ENCODE assay signal across 8 cellular contexts in the genomic region with DNA sequence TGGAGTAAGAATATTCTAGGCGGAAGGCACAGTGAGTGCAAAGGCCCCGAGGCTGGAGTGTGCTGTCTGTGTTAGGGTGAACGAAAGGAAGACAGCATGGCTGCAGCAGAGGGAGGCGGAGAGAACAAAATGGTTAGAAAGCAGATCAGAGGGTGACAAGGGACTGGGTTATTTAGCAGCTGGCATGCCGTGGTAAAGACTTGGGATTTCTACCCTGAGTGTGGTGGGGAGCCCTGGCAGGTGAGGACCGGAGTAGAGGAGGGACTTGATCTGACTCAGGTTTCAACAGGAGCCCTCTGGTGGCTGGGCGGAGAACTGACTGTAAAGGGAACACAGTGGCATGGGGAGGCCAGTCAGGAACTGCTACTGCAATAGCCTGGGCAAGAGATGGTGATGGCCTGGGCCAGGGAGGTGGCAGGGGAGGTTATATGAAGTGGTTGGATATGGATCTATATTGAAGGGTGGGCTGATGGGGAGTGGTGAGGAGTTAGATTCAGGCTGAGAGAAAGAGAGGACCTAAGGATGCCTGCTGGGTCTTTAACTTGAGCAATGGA. TPM values are rescaled to one million over a fixed set of nuclear protein-coding genes. Genes with fewer than 3 reads are reported as not detected.
DNase-seq lines count a peak whose midpoint lies in the region; ATAC-seq and TF ChIP-seq lines count a peak whose summit lies in the region.

No MANE protein-coding gene starts in this region.

- H3K9me3 ChIP-seq in KOPT-K1 (ENCODE audit: insufficient read depth, low read length, poor library complexity, severe bottlenecking) = no peaks in the 10 kb centered on the region

- DNase-seq in GM13976 (ENCODE audit: low spot score) (peak; percentile 76), OCI-M2 (lab: John Stamatoyannopoulos, UW; ENCODE audit: unreplicated experiment) (peak; percentile 53), activated T-cell treated with anti-CD3 and anti-CD28 coated beads for 4 hours (peak; percentile 84), natural killer cell (peak; percentile 83)
- peak; percentile 67 to 87 (median 80) for DNase-seq in stimulated activated naive CD4-positive, alpha-beta T cell (lab: John Stamatoyannopoulos, UW)

- peaks cover 51 to 54% of the 10 kb centered on the region in 2 donors for H3K4me1 Mint-ChIP-seq in natural killer cell

- ATAC-seq in esophagus mucosa (peak; percentile 84), natural killer cell (peak; percentile 91), HG02678 (IDR thresholded peaks at IDR 0.05; ENCODE audit: unreplicated experiment) (no peak)

- TF ChIP-seq CTCF in GM13976 (IDR thresholded peaks at IDR 0.05; ENCODE audit: borderline replicate concordance, control extremely low read depth, extremely low read depth, insufficient read depth, missing control alignments) (peak; percentile 65), natural killer cell (IDR thresholded peaks at IDR 0.05) (peak; percentile 92)

- peak overlapping the region; percentile 28 for H3K4me3 Mint-ChIP-seq in natural killer cell

- H3K27ac Mint-ChIP-seq in natural killer cell = peak overlapping the region; percentile 59 to 82

- no peaks in the 10 kb centered on the region for H3K27me3 Mint-ChIP-seq in natural killer cell (ENCODE audit: low read depth in 2 of 2)

- no peaks in the 10 kb centered on the region for H3K9me3 Mint-ChIP-seq in natural killer cell

- intact Hi-C loops in natural killer cell (cut with micrococcal nuclease) = loop anchor here (1.0 to 2.0 kb wide), 2 partner anchors 25 to 157 kb away; no protein-coding TSS in a partner anchor

- H3K27ac ChIP-seq in KOPT-K1 (ENCODE audit: low read depth, low read length, poor library complexity, severe bottlenecking) = peak overlapping the region; percentile 85

- H3K36me3 Mint-ChIP-seq in natural killer cell = no peaks in the 10 kb centered on the region

- in situ Hi-C loops in GM13976 (cut with MboI; ENCODE audit: low sequenced_read_pairs, unreplicated experiment) = loop anchor here (10.0 to 25.0 kb wide), 2 partner anchors 333 to 446 kb away; a partner anchor contains a TSS

- no peaks in the 10 kb centered on the region for H3K36me3 ChIP-seq in KOPT-K1 (ENCODE audit: insufficient read depth, low read length)

RNA-seq across cellular contexts. Expression of a gene that starts 38.0 kb away (rescaled TPM):
- total RNA-seq in esophagus mucosa = 194 TPM
- 100 to 1,000 TPM; 188 to 242 (median 215) TPM for total RNA-seq in natural killer cell

RNA-seq across cellular contexts. Expression of a gene that starts 49.6 kb away (rescaled TPM):
- total RNA-seq in esophagus mucosa (10.0 TPM), natural killer cell (10 to 100 TPM in 2 of 3 donors, 1 to 10 TPM in 1; 8.0 to 12.1 (median 12.0) TPM)

RNA-seq across cellular contexts. Expression of a gene that starts 50.0 kb away (rescaled TPM):
- total RNA-seq in esophagus mucosa (0.84 TPM), natural killer cell (1 to 10 TPM in 1 of 3 donors, under 1 TPM in 2; 0.75 to 2.1 (median 0.75) TPM)
